Comparison of ENCODE assay signal across 14 cellular contexts in genomic region chr18:9824862-9825479, GRCh38.
DNase-seq lines count a peak whose midpoint lies in the region; ATAC-seq, FAIRE-seq and TF ChIP-seq lines count a peak whose summit lies in the region.
"Had no signal": no experiment of that assay in that cellular context is flagged by ENCODE, and none has a peak within 500 bp of the region (broad histone marks: within the 10 kb centered on the region; RNA-seq: fewer than 3 reads in every experiment).

No MANE protein-coding gene starts in this region.

- peak overlapping the region; percentile 20 for H3K27ac Mint-ChIP-seq in stimulated activated memory B cell treated with anti-CD40 and anti-IgM and Interleukin-4, amounts not matched to agents 10 μg/mL and 1 μg/mL and 100 μg/mL, for 72 hours
- H3K27ac Mint-ChIP-seq in nephron progenitor cell, result no peak overlapping the region
- H3K27ac Mint-ChIP-seq: activated CD8-positive, alpha-beta T cell treated with anti-CD3 and anti-CD28 coated beads, Interleukin-2, amount 10 ng/mL, durations not matched to agents 7 days and 5 days; activated naive CD8-positive, alpha-beta T cell; CD4-positive, CD25-positive, alpha-beta regulatory T cell; immature natural killer cell had no signal

- TF ChIP-seq POLR2A in HepG2 (IDR thresholded peaks at IDR 0.05; ENCODE audit: insufficient read depth in 1 of 2, low read depth in 2 of 2, low read length in 2 of 2), result no peak

- H3K9ac ChIP-seq in GM23248, result peak overlapping the region; percentile 49; the same call in 1 of the 2 replicates
- no peak overlapping the region for H3K9ac ChIP-seq in HepG2 (ENCODE audit: insufficient read depth, low read depth, low read length)

- ATAC-seq in HepG2, result no peak
- no peak for ATAC-seq in stimulated activated memory B cell treated with anti-CD40 and anti-IgM and Interleukin-4, amounts not matched to agents 10 μg/mL and 1 μg/mL and 100 μg/mL, for 72 hours
- no peak for ATAC-seq in GM21526 (IDR thresholded peaks at IDR 0.05; ENCODE audit: low FRiP score, unreplicated experiment)
- ATAC-seq: activated CD8-positive, alpha-beta T cell treated with anti-CD3 and anti-CD28 coated beads, Interleukin-2, amount 10 ng/mL, durations not matched to agents 7 days and 5 days had no signal

- H3F3A ChIP-seq in GM23248 (ENCODE audit: insufficient read depth), result peaks cover 40% of the 10 kb centered on the region; the same call in 1 of the 2 replicates

- H3K36me3 ChIP-seq in GM23248 (ENCODE audit: low read depth) (no peaks in the 10 kb centered on the region), HepG2 (replicated peaks in 1 of 2; ENCODE audit: control insufficient read depth in 1 of 2, insufficient read depth in 2 of 2, low read length in 2 of 2) (no peaks in the 10 kb centered on the region)
- H3K36me3 ChIP-seq: HAP-1 had no signal

- TF ChIP-seq RAD21 in HepG2 (CRISPR knock-in tag; IDR thresholded peaks at IDR 0.05), result no peak

- TF ChIP-seq CTCF in HepG2 (CRISPR knock-in tag; IDR thresholded peaks at IDR 0.05), result no peak
- TF ChIP-seq CTCF in nephron progenitor cell (IDR thresholded peaks at IDR 0.05), result no peak

- H3K36me3 Mint-ChIP-seq in stimulated activated memory B cell treated with anti-CD40 and anti-IgM and Interleukin-4, amounts not matched to agents 10 μg/mL and 1 μg/mL and 100 μg/mL, for 72 hours, result peaks cover 22% of the 10 kb centered on the region
- H3K36me3 Mint-ChIP-seq in nephron progenitor cell (ENCODE audit: low read depth), result no peaks in the 10 kb centered on the region
- H3K36me3 Mint-ChIP-seq: activated naive CD8-positive, alpha-beta T cell; CD4-positive, CD25-positive, alpha-beta regulatory T cell; immature natural killer cell had no signal

- H3K4me1 ChIP-seq in GM23248 (ENCODE audit: insufficient read depth), result peaks cover 52% of the 10 kb centered on the region
- peaks cover 23% of the 10 kb centered on the region for H3K4me1 ChIP-seq in HepG2 (ENCODE audit: insufficient read depth, low read length)

- no peaks in the 10 kb centered on the region for H3K9me3 Mint-ChIP-seq in stimulated activated memory B cell treated with anti-CD40 and anti-IgM and Interleukin-4, amounts not matched to agents 10 μg/mL and 1 μg/mL and 100 μg/mL, for 72 hours
- no peaks in the 10 kb centered on the region for H3K9me3 Mint-ChIP-seq in nephron progenitor cell
- H3K9me3 Mint-ChIP-seq: immature natural killer cell had no signal

- CTCF ChIA-PET in HepG2 (lab: Yijun Ruan, JAX; ENCODE audit: low intra/inter-chr PET ratio, low total read pairs), result no interaction called here

- no peak for DNase-seq in GM23248
- no peak for DNase-seq in caudate nucleus (lab: John Stamatoyannopoulos, UW)
- DNase-seq in HepG2 (ENCODE audit: low spot score), result no peak
- DNase-seq in nephron progenitor cell, result no peak
- DNase-seq in NCI-H1436 (lab: John Stamatoyannopoulos, UW), result no peak
- no peak for DNase-seq in NCI-H187 treated with DMSO at 0.1 percent for 48 hours (lab: John Stamatoyannopoulos, UW)
- DNase-seq: activated CD8-positive, alpha-beta T cell treated with anti-CD3 and anti-CD28 coated beads, Interleukin-2, amount 10 ng/mL, durations not matched to agents 7 days and 5 days; CD4-positive, CD25-positive, alpha-beta regulatory T cell; immature natural killer cell had no signal

- WGBS in GM23248 (ENCODE audit: low coverage in 1 of 2, low lambda C conversion rate in 2 of 2, missing lambda C conversion rate in 2 of 2), 2 experiments, result 83 to 93% methylated on average over 4 of the region's 4 CpGs
- 68% methylated on average over 4 of the region's 4 CpGs for WGBS in HepG2 (ENCODE audit: low lambda C conversion rate)

- H3K4me2 ChIP-seq in GM23248 (ENCODE audit: unreplicated experiment), result peak overlapping the region; percentile 63
- peak overlapping the region; percentile 44 for H3K4me2 ChIP-seq in HepG2 (ENCODE audit: low read depth, low read length)

- BruUV-seq in HepG2 (replicated peaks; lab: Mats Ljungman, UMichigan), result no TSS peak

- H3K4me3 Mint-ChIP-seq in stimulated activated memory B cell treated with anti-CD40 and anti-IgM and Interleukin-4, amounts not matched to agents 10 μg/mL and 1 μg/mL and 100 μg/mL, for 72 hours, result no peak overlapping the region
- H3K4me3 Mint-ChIP-seq in nephron progenitor cell, result no peak overlapping the region
- H3K4me3 Mint-ChIP-seq: activated CD8-positive, alpha-beta T cell treated with anti-CD3 and anti-CD28 coated beads, Interleukin-2, amount 10 ng/mL, durations not matched to agents 7 days and 5 days; activated naive CD8-positive, alpha-beta T cell; CD4-positive, CD25-positive, alpha-beta regulatory T cell; immature natural killer cell had no signal

- in situ Hi-C loops in GM23248 (cut with MboI), result no loop called here
- in situ Hi-C loops in HepG2 (cut with HindIII; ENCODE audit: extremely low pct_ligation_motif_present, low pct_unique_long_range_greater_than_20kb), result no loop called here

- H3K4me3 ChIP-seq in GM23248 (no peak overlapping the region), HepG2 (replicated peaks in 1 of 3; ENCODE audit: insufficient read depth in 1 of 3, low read depth in 2 of 3, low read length in 3 of 3) (no peak overlapping the region)
- H3K4me3 ChIP-seq: HAP-1 had no signal

- H2AFZ ChIP-seq in GM23248, result no peak overlapping the region
- no peak overlapping the region for H2AFZ ChIP-seq in HepG2 (ENCODE audit: low read length)

- intact Hi-C loops in HepG2 (cut with micrococcal nuclease; ENCODE audit: unreplicated experiment), result no loop called here

- no peaks in the 10 kb centered on the region for H3K9me3 ChIP-seq in GM23248 (ENCODE audit: low read depth)
- no peaks in the 10 kb centered on the region for H3K9me3 ChIP-seq in HepG2 (ENCODE audit: low read length)
- H3K9me3 ChIP-seq: HAP-1 had no signal

- no peaks in the 10 kb centered on the region for H4K20me1 ChIP-seq in GM23248 (ENCODE audit: insufficient read depth)
- H4K20me1 ChIP-seq in HepG2 (ENCODE audit: insufficient read depth, low read length), result no peaks in the 10 kb centered on the region

- H3K9me2 ChIP-seq in GM23248 (ENCODE audit: insufficient read depth), result no peaks in the 10 kb centered on the region

- peak overlapping the region; percentile 74 for H3K27ac ChIP-seq in GM23248
- peak overlapping the region; percentile 65 for H3K27ac ChIP-seq in caudate nucleus (ENCODE audit: low read depth, low read length)
- H3K27ac ChIP-seq in HepG2 (ENCODE audit: extremely low read length, insufficient read depth, low read length), result no peak overlapping the region

- FAIRE-seq in HepG2 (lab: Jason Lieb, UNC), result no peak
- FAIRE-seq: endometrium had no signal

- peaks cover 32% of the 10 kb centered on the region for H3K79me2 ChIP-seq in GM23248 (ENCODE audit: insufficient read depth)
- no peaks in the 10 kb centered on the region for H3K79me2 ChIP-seq in HepG2 (ENCODE audit: insufficient read depth, low read length)

- no peaks in the 10 kb centered on the region for H3K27me3 ChIP-seq in GM23248 (replicated peaks; ENCODE audit: insufficient read depth)
- H3K27me3 ChIP-seq in HepG2 (ENCODE audit: control insufficient read depth in 1 of 2, insufficient read depth in 2 of 2, low read length in 2 of 2), result no peaks in the 10 kb centered on the region

- no peaks in the 10 kb centered on the region for H3K27me3 Mint-ChIP-seq in stimulated activated memory B cell treated with anti-CD40 and anti-IgM and Interleukin-4, amounts not matched to agents 10 μg/mL and 1 μg/mL and 100 μg/mL, for 72 hours
- no peaks in the 10 kb centered on the region for H3K27me3 Mint-ChIP-seq in nephron progenitor cell (ENCODE audit: low read depth, poor library complexity)

- peaks cover 40% of the 10 kb centered on the region for H3K4me1 Mint-ChIP-seq in stimulated activated memory B cell treated with anti-CD40 and anti-IgM and Interleukin-4, amounts not matched to agents 10 μg/mL and 1 μg/mL and 100 μg/mL, for 72 hours
- no peaks in the 10 kb centered on the region for H3K4me1 Mint-ChIP-seq in nephron progenitor cell
- H3K4me1 Mint-ChIP-seq: immature natural killer cell had no signal

- POLR2A ChIA-PET in HepG2 (lab: Yijun Ruan, JAX), result no interaction called here

- TF ChIP-seq EP300 in HepG2 (IDR thresholded peaks at IDR 0.05; ENCODE audit: low read depth in 2 of 2, low read length in 2 of 2), result no peak
- no peak for TF ChIP-seq EP300 in HepG2 (CRISPR knock-in tag; IDR thresholded peaks at IDR 0.05; ENCODE audit: borderline replicate concordance)

TF ChIP-seq in HepG2, 621 proteins besides CTCF, POLR2A, EP300 and RAD21:
- TF ChIP-seq ZNF83 (CRISPR knock-in tag; IDR thresholded peaks at IDR 0.05; ENCODE audit: borderline replicate concordance) (no peak), HNRNPLL (IDR thresholded peaks at IDR 0.05; ENCODE audit: low read depth, low read length, poor library complexity, severe bottlenecking) (no peak), BCL3 (CRISPR knock-in tag; IDR thresholded peaks at IDR 0.05) (no peak), ZNF652 (CRISPR knock-in tag; IDR thresholded peaks at IDR 0.05; ENCODE audit: borderline replicate concordance, low read depth) (no peak)
